ENCODE assay signal across 1 cellular context in genomic region chr11:47948137-47948536, GRCh38.
TF ChIP-seq lines count a peak whose summit lies in the region.

No MANE protein-coding gene starts in this region.

TF ChIP-seq in K562, 482 proteins besides CTCF, POLR2A, EP300 and RAD21 (continued from another document and continues in another):
- TF ChIP-seq ZBTB43 (CRISPR knock-in tag; IDR thresholded peaks at IDR 0.05) (no peak), TRIM28 (IDR thresholded peaks at IDR 0.05) (0 out of 2 replicates have a peak, but pooled peaks have one; percentile 16), ESRRA (IDR thresholded peaks at IDR 0.05; ENCODE audit: borderline replicate concordance, low read depth) (peak; percentile 74), YBX1 (IDR thresholded peaks at IDR 0.05) (no peak), ZBTB1 (CRISPR knock-in tag; IDR thresholded peaks at IDR 0.05; ENCODE audit: borderline replicate concordance, low read depth) (no peak), RFX7 (CRISPR knock-in tag; IDR thresholded peaks at IDR 0.05) (no peak), ADNP (tag; IDR thresholded peaks at IDR 0.05) (no peak), SREBF1 (IDR thresholded peaks at IDR 0.05; ENCODE audit: borderline replicate concordance, low read depth, low read length) (no peak), CEBPG (CRISPR knock-in tag; IDR thresholded peaks at IDR 0.05) (no peak), CEBPG (tag; conservative IDR thresholded peaks at IDR 0.05 in 1 of 2, IDR thresholded peaks at IDR 0.05 in 1 of 2) (no peak), ZNF561 (CRISPR knock-in tag; conservative IDR thresholded peaks at IDR 0.05) (no peak), ZNF778 (CRISPR knock-in tag; IDR thresholded peaks at IDR 0.05) (no peak), SRSF3 (IDR thresholded peaks at IDR 0.05; ENCODE audit: insufficient read depth, low read length) (no peak), NCOA6 (IDR thresholded peaks at IDR 0.05) (no peak), XRCC4 (IDR thresholded peaks at IDR 0.05; ENCODE audit: extremely low read depth, insufficient read depth, insufficient read length) (no peak), ZKSCAN1 (IDR thresholded peaks at IDR 0.05; ENCODE audit: low read depth, low read length) (peak; percentile 58; the same call in 1 of the 2 replicates), HMG20A (CRISPR knock-in tag; conservative IDR thresholded peaks at IDR 0.05) (no peak), HES1 (IDR thresholded peaks at IDR 0.05; ENCODE audit: low read depth) (0 out of 2 replicates have a peak, but pooled peaks have one; percentile 30), NELFE (IDR thresholded peaks at IDR 0.05; ENCODE audit: insufficient read depth, insufficient read length) (no peak), PTBP1 (IDR thresholded peaks at IDR 0.05; ENCODE audit: low read depth, low read length) (no peak), SMARCE1 (IDR thresholded peaks at IDR 0.05) (peak; percentile 57; the same call in 1 of the 2 replicates), HDAC6 (IDR thresholded peaks at IDR 0.05; ENCODE audit: low read depth, low read length) (no peak), HOMEZ (CRISPR knock-in tag; IDR thresholded peaks at IDR 0.05) (no peak), ZNF282 (CRISPR knock-in tag; IDR thresholded peaks at IDR 0.05) (no peak), CUX1 (CRISPR knock-in tag; IDR thresholded peaks at IDR 0.05) (no peak), KLF16 (IDR thresholded peaks at IDR 0.05) (no peak), NR2F6 (CRISPR knock-in tag; IDR thresholded peaks at IDR 0.05) (no peak), NFE2 (IDR thresholded peaks at IDR 0.05; ENCODE audit: low read depth) (peak; percentile 31; the same call in 1 of the 2 replicates), ILK (tag; IDR thresholded peaks at IDR 0.05; ENCODE audit: borderline replicate concordance, low read depth) (no peak), MGA (IDR thresholded peaks at IDR 0.05) (no peak), POLR2G (IDR thresholded peaks at IDR 0.05; ENCODE audit: low read depth, low read length) (no peak), MAZ (CRISPR knock-in tag; conservative IDR thresholded peaks at IDR 0.05 in 1 of 2, IDR thresholded peaks at IDR 0.05 in 1 of 2) (peak in 1 of 2 experiments; percentile 45; a peak in 1 of 4 replicates), SMC3 (conservative IDR thresholded peaks at IDR 0.05; ENCODE audit: insufficient read depth, low read depth, low read length) (no peak), LARP7 (IDR thresholded peaks at IDR 0.05) (peak; percentile 56; the same call in 1 of the 2 replicates), ZNF23 (CRISPR knock-in tag; IDR thresholded peaks at IDR 0.05) (no peak), ZNF512 (tag; IDR thresholded peaks at IDR 0.05) (no peak), ZNF133 (CRISPR knock-in tag; IDR thresholded peaks at IDR 0.05) (no peak), C11orf30 (IDR thresholded peaks at IDR 0.05; ENCODE audit: low read depth) (no peak), HDAC3 (IDR thresholded peaks at IDR 0.05; ENCODE audit: borderline replicate concordance, partially characterized antibody) (no peak), KDM5B (IDR thresholded peaks at IDR 0.05; ENCODE audit: insufficient replicate concordance, low read depth, low read length) (no peak), ZNF444 (CRISPR knock-in tag; IDR thresholded peaks at IDR 0.05) (no peak), FOXA3 (CRISPR knock-in tag; conservative IDR thresholded peaks at IDR 0.05 in 1 of 2, IDR thresholded peaks at IDR 0.05 in 1 of 2) (no peak), CCNT2 (IDR thresholded peaks at IDR 0.05; ENCODE audit: borderline replicate concordance, extremely low read depth, insufficient read length, low read depth, low read length) (no peak), SNIP1 (IDR thresholded peaks at IDR 0.05; ENCODE audit: low read depth) (no peak), SIRT6 (IDR thresholded peaks at IDR 0.05; ENCODE audit: low read depth, low read length) (no peak), HDAC1 (IDR thresholded peaks at IDR 0.05) (peak in 1 of 2 experiments; percentile 70; a peak in 2 of 4 replicates), GTF2F1 (IDR thresholded peaks at IDR 0.05; ENCODE audit: low read depth, low read length) (no peak)
